In genomic region chr15:97177135-97177704, GRCh38 we compare ENCODE assay signal across 20 cellular contexts.
DNase-seq lines count a peak whose midpoint lies in the region; ATAC-seq, FAIRE-seq and TF ChIP-seq lines count a peak whose summit lies in the region.
"Had no signal": no experiment of that assay in that cellular context is flagged by ENCODE, and none has a peak within 500 bp of the region (broad histone marks: within the 10 kb centered on the region; RNA-seq: fewer than 3 reads in every experiment).

No MANE protein-coding gene starts in this region.

- no peak overlapping the region for H3K27ac ChIP-seq in astrocyte (ENCODE audit: low read depth, low read length)
- H3K27ac ChIP-seq in smooth muscle cell (ENCODE audit: low read depth) = no peak overlapping the region
- H3K27ac ChIP-seq: 22Rv1, pancreas had no signal

- POLR2A ChIA-PET in naive thymus-derived CD8-positive, alpha-beta T cell (lab: Charles Lee) = no interaction called here

- H3K9me3 ChIP-seq in astrocyte (ENCODE audit: insufficient read depth, low read depth, low read length) (peaks cover 3% of the 10 kb centered on the region), smooth muscle cell (replicated peaks; ENCODE audit: low read depth) (no peaks in the 10 kb centered on the region)
- H3K9me3 ChIP-seq: mucosa of descending colon, pancreas had no signal

- H3K27me3 ChIP-seq in astrocyte (ENCODE audit: insufficient read depth, low read length) (no peaks in the 10 kb centered on the region), smooth muscle cell (ENCODE audit: low read depth) (peaks cover 6% of the 10 kb centered on the region)

- H4K20me1 ChIP-seq in astrocyte (ENCODE audit: insufficient read depth, low read length) (no peaks in the 10 kb centered on the region), smooth muscle cell (ENCODE audit: low read depth) (no peaks in the 10 kb centered on the region)

- H3K36me3 ChIP-seq in astrocyte (ENCODE audit: insufficient read depth, low read length) (no peaks in the 10 kb centered on the region), smooth muscle cell (ENCODE audit: low read depth) (no peaks in the 10 kb centered on the region)
- H3K36me3 ChIP-seq: pancreas had no signal

- 38% methylated on average over 14 of the region's 14 CpGs for WGBS in smooth muscle cell (ENCODE audit: low lambda C conversion rate)

- ATAC-seq in natural killer cell = no peak
- no peak for ATAC-seq in naive thymus-derived CD8-positive, alpha-beta T cell
- ATAC-seq: activated CD8-positive, alpha-beta T cell treated with anti-CD3 and anti-CD28 coated beads for 36 hours; mucosa of descending colon; pancreas had no signal

- H3F3A ChIP-seq in smooth muscle cell (ENCODE audit: low read depth) = no peaks in the 10 kb centered on the region

- H3K9ac ChIP-seq in astrocyte (ENCODE audit: low read length) (no peak overlapping the region), smooth muscle cell (ENCODE audit: low read depth) (no peak overlapping the region)

- H3K4me1 ChIP-seq in astrocyte (ENCODE audit: insufficient read depth, low read length) (no peaks in the 10 kb centered on the region), smooth muscle cell (ENCODE audit: low read depth) (no peaks in the 10 kb centered on the region)
- H3K4me1 ChIP-seq: pancreas had no signal

- no peak for FAIRE-seq in astrocyte (lab: Jason Lieb, UNC)
- FAIRE-seq: GM12892, pancreas had no signal

- H3K79me2 ChIP-seq in astrocyte (ENCODE audit: insufficient read depth, low read length) (no peaks in the 10 kb centered on the region), smooth muscle cell (ENCODE audit: low read depth) (no peaks in the 10 kb centered on the region)

- H3K36me3 Mint-ChIP-seq in astrocyte (ENCODE audit: low read depth, unreplicated experiment) (no peaks in the 10 kb centered on the region), natural killer cell (no peaks in the 10 kb centered on the region), osteocyte (ENCODE audit: unreplicated experiment) (no peaks in the 10 kb centered on the region)
- no peaks in the 10 kb centered on the region for H3K36me3 Mint-ChIP-seq in naive thymus-derived CD8-positive, alpha-beta T cell
- H3K36me3 Mint-ChIP-seq: IgD-negative memory B cell had no signal

- H3K9me3 Mint-ChIP-seq in astrocyte (ENCODE audit: unreplicated experiment) (no peaks in the 10 kb centered on the region), natural killer cell (peaks cover 0 to 5% of the 10 kb centered on the region in 2 donors), osteocyte (ENCODE audit: unreplicated experiment) (no peaks in the 10 kb centered on the region)
- H3K9me3 Mint-ChIP-seq in naive thymus-derived CD8-positive, alpha-beta T cell = peaks cover 0 to 4% (median 0%) of the 10 kb centered on the region in 9 donors

- intact Hi-C loops in natural killer cell (cut with micrococcal nuclease) = no loop called here

- H3K4me3 Mint-ChIP-seq in astrocyte (ENCODE audit: unreplicated experiment) (no peak overlapping the region), natural killer cell (no peak overlapping the region), osteocyte (ENCODE audit: unreplicated experiment) (no peak overlapping the region)
- H3K4me3 Mint-ChIP-seq in naive thymus-derived CD8-positive, alpha-beta T cell = no peak overlapping the region
- H3K4me3 Mint-ChIP-seq: activated CD8-positive, alpha-beta T cell treated with anti-CD3 and anti-CD28 coated beads for 36 hours; B cell; IgD-negative memory B cell had no signal

- peak overlapping the region; percentile 15 for H3K4me2 ChIP-seq in astrocyte (ENCODE audit: low read length)
- H3K4me2 ChIP-seq in smooth muscle cell = peak overlapping the region; percentile 70

- H3K27ac Mint-ChIP-seq in astrocyte (ENCODE audit: unreplicated experiment) (peak overlapping the region; percentile 85), natural killer cell (no peak overlapping the region), osteocyte (ENCODE audit: unreplicated experiment) (no peak overlapping the region)
- H3K27ac Mint-ChIP-seq in naive thymus-derived CD8-positive, alpha-beta T cell = no peak overlapping the region
- H3K27ac Mint-ChIP-seq: activated CD8-positive, alpha-beta T cell treated with anti-CD3 and anti-CD28 coated beads for 36 hours; B cell; IgD-negative memory B cell had no signal

- DNase-seq in NCI-H1092 treated with DMSO at 0.1 percent for 48 hours (lab: John Stamatoyannopoulos, UW) (peak; percentile 14), NCI-H1092 (lab: John Stamatoyannopoulos, UW) (no peak), astrocyte (ENCODE audit: low read depth) (no peak), iPS-NIHi7 (ENCODE audit: extremely low spot score) (peak; percentile 58), smooth muscle cell (lab: John Stamatoyannopoulos, UW; ENCODE audit: unreplicated experiment) (no peak), natural killer cell (no peak), osteocyte (ENCODE audit: extremely low spot score, unreplicated experiment) (no peak)
- DNase-seq in naive thymus-derived CD8-positive, alpha-beta T cell = no peak
- DNase-seq: activated CD8-positive, alpha-beta T cell treated with anti-CD3 and anti-CD28 coated beads for 36 hours; Calu3; effector CD4-positive, alpha-beta T cell; GF-D8; left cardiac atrium; mucosa of descending colon; pancreas; RPMI8226 had no signal

- H3K4me3 ChIP-seq in astrocyte (ENCODE audit: insufficient read depth, low read depth, low read length) = no peak overlapping the region
- no peak overlapping the region for H3K4me3 ChIP-seq in smooth muscle cell
- H3K4me3 ChIP-seq: mucosa of descending colon, pancreas had no signal

- H3K27me3 Mint-ChIP-seq in astrocyte (ENCODE audit: low read depth, unreplicated experiment) (no peaks in the 10 kb centered on the region), natural killer cell (ENCODE audit: low read depth in 2 of 2) (no peaks in the 10 kb centered on the region), osteocyte (ENCODE audit: unreplicated experiment) (no peaks in the 10 kb centered on the region)
- H3K27me3 Mint-ChIP-seq in naive thymus-derived CD8-positive, alpha-beta T cell = peaks cover 0 to 10% (median 1%) of the 10 kb centered on the region in 5 donors
- H3K27me3 Mint-ChIP-seq: B cell, IgD-negative memory B cell had no signal

- H2AFZ ChIP-seq in astrocyte (ENCODE audit: low read depth, low read length) (peak overlapping the region; percentile 34), smooth muscle cell (ENCODE audit: low read depth) (peak overlapping the region; percentile 42)

- H3K4me1 Mint-ChIP-seq in astrocyte (ENCODE audit: low read depth, unreplicated experiment) = peaks cover 10% of the 10 kb centered on the region
- H3K4me1 Mint-ChIP-seq in natural killer cell = no peaks in the 10 kb centered on the region
- no peaks in the 10 kb centered on the region for H3K4me1 Mint-ChIP-seq in naive thymus-derived CD8-positive, alpha-beta T cell
- peaks cover 5% of the 10 kb centered on the region for H3K4me1 Mint-ChIP-seq in osteocyte (ENCODE audit: unreplicated experiment)
- H3K4me1 Mint-ChIP-seq: B cell, IgD-negative memory B cell had no signal

- no peak for TF ChIP-seq CTCF in astrocyte (IDR thresholded peaks at IDR 0.05; ENCODE audit: insufficient read depth, low read depth, low read length)
- no peak for TF ChIP-seq CTCF in smooth muscle cell (IDR thresholded peaks at IDR 0.05; ENCODE audit: borderline replicate concordance, insufficient read depth, poor library complexity, severe bottlenecking)
- TF ChIP-seq CTCF in natural killer cell (IDR thresholded peaks at IDR 0.05) = no peak
- no peak for TF ChIP-seq CTCF in osteocyte (IDR thresholded peaks at IDR 0.05)

Comparison
In these comparisons a context has a peak if more than half of its experiments do, and no peak if none do; other contexts are left out.
1. DNase-seq: peak in NCI-H1092 treated with DMSO at 0.1 percent for 48 hours (single experiment) and iPS-NIHi7 (single experiment); none in NCI-H1092 (single experiment), astrocyte (single experiment), smooth muscle cell (single experiment), natural killer cell (single experiment), naive thymus-derived CD8-positive, alpha-beta T cell (0 of 10) and osteocyte (single experiment).